24 cellular contexts compared by ENCODE assay signal in the genomic region with DNA sequence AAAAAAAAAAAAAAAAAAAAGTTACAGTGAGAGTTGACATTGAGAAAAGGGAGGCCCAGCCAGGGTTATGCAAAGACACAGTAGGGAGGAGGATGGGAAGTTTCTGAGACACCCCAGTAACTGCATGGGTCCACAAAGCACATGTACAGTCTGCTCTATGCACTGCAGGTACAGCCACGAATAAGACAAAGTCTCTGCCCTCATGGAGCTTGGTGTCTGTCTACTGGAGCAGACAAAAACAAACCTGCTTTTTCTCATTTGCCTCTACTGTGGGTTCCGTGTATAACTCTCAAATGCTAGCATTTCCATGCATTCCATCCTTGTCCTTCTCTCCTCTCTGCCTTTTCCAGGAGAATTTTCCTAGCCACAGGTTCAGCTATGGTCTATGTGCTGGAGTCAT.
"Had no signal": no experiment of that assay in that cellular context is flagged by ENCODE, and none has a peak within 500 bp of the region (broad histone marks: within the 10 kb centered on the region; RNA-seq: fewer than 3 reads in every experiment).

No MANE protein-coding gene starts in this region.

- H3K27me3 ChIP-seq: colonic mucosa, esophagus squamous epithelium, gastrocnemius medialis, heart right ventricle, left lung had no signal

- H3K36me3 ChIP-seq: colonic mucosa had no signal

- ATAC-seq: effector memory CD8-positive, alpha-beta T cell; esophagus mucosa; gastrocnemius medialis; left cardiac atrium; left lung; left ventricle myocardium superior; lower lobe of right lung; mucosa of descending colon had no signal

- H3K4me1 ChIP-seq: colonic mucosa, esophagus squamous epithelium, heart right ventricle, left lung, lower lobe of right lung had no signal

- H3K9me3 ChIP-seq: colonic mucosa, esophagus squamous epithelium, gastrocnemius medialis, left lung, lower lobe of right lung, mucosa of descending colon had no signal

- DNase-seq: colonic mucosa; cortex of kidney; effector CD8-positive, alpha-beta T cell; effector memory CD8-positive, alpha-beta T cell; endodermal cell; esophagus squamous epithelium; foreskin fibroblast; foreskin melanocyte; gastrocnemius medialis; glutamatergic neuron; head of caudate nucleus; heart right ventricle; hippocampal formation; left cardiac atrium; left lung; left ventricle myocardium superior; lower lobe of right lung; mesenchymal stem cell; mucosa of descending colon had no signal

- FAIRE-seq: endometrium, islet of Langerhans, keratinocyte had no signal

- H3K4me3 ChIP-seq: colonic mucosa, esophagus squamous epithelium, gastrocnemius medialis, heart right ventricle, left lung, lower lobe of right lung, mucosa of descending colon had no signal

- H3K27ac ChIP-seq: colonic mucosa, epithelial cell of prostate, esophagus squamous epithelium, gastrocnemius medialis, heart right ventricle, left lung, lower lobe of right lung had no signal
